Comparison of ENCODE assay signal across 8 cellular contexts in the genomic region with DNA sequence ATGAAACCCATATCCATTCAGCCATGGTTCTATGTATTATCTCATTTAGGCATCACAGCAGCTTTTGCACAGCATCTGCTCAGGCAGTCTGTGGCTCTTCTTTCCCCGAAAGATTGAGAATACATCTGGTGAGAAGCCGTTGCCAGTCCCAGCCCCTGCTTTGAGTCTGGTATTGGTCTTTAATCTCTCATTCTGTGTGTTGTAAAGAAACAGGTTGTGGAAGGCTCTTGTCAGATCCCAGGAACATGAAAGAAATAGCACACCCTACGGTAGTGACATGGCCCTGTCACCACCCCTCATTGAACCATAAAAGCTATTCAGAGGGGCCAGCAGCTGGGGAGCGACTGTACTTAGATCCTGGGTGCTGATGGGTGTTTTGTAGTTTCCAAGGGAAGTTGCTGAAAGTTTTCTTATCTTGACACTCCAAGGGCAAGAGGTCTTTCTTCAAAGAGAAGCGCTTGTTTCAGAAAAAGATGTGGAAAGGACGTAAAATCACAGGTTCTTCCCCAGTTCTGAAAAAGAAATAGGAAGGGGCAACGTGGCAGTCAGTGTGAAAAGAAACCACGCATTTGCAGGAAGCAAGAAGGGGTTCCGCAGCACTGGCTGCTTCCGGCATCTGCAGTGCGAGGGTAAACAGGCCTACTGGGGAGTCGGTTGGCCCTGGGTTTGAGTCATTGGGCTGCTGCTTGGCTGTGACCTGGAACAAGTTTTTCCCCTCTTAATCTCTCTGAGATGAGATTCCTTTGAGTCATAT.
DNase-seq lines count a peak whose midpoint lies in the region; ATAC-seq and TF ChIP-seq lines count a peak whose summit lies in the region.
"Had no signal": no experiment of that assay in that cellular context is flagged by ENCODE, and none has a peak within 500 bp of the region (broad histone marks: within the 10 kb centered on the region; RNA-seq: fewer than 3 reads in every experiment).

No MANE protein-coding gene starts in this region.

- peak overlapping the region; percentile 96 to 98 for H3K27ac Mint-ChIP-seq in natural killer cell

- DNase-seq in activated naive CD4-positive, alpha-beta T cell (lab: John Stamatoyannopoulos, UW), result peak; percentile 27 to 50 (median 32)
- peak; percentile 50 for DNase-seq in natural killer cell
- DNase-seq in tibial artery, result no peak
- no peak for DNase-seq in GOT3 (lab: John Stamatoyannopoulos, UW)

- no peaks in the 10 kb centered on the region for H3K9me2 ChIP-seq in SU-DHL-6 (replicated peaks; ENCODE audit: insufficient read depth, low read length)

- TF ChIP-seq CTCF in SU-DHL-6 (IDR thresholded peaks at IDR 0.05; ENCODE audit: insufficient read depth, low read length, poor library complexity, severe bottlenecking) (no peak), natural killer cell (IDR thresholded peaks at IDR 0.05) (no peak), tibial artery (IDR thresholded peaks at IDR 0.05) (no peak)

- H3K36me3 ChIP-seq in SU-DHL-6 (ENCODE audit: low read length), result no peaks in the 10 kb centered on the region
- peaks cover 0 to 6% (median 0%) of the 10 kb centered on the region in 3 donors for H3K36me3 ChIP-seq in tibial artery

- H3K79me2 ChIP-seq in SU-DHL-6 (ENCODE audit: insufficient read depth, low read length), result no peaks in the 10 kb centered on the region

- H3K4me3 Mint-ChIP-seq in natural killer cell, result peak overlapping the region; percentile 88

- H3K9me3 Mint-ChIP-seq in natural killer cell, result no peaks in the 10 kb centered on the region

- H3F3A ChIP-seq in SU-DHL-6 (ENCODE audit: insufficient read depth), result no peaks in the 10 kb centered on the region

- H3K4me2 ChIP-seq in SU-DHL-6 (ENCODE audit: low read depth, low read length, poor library complexity, severe bottlenecking), result peak overlapping the region; percentile 36

- ATAC-seq in natural killer cell (peak; percentile 72 to 80 (median 75)), GM18873 (IDR thresholded peaks at IDR 0.05; ENCODE audit: low FRiP score, unreplicated experiment) (no peak), HG03095 (IDR thresholded peaks at IDR 0.05; ENCODE audit: unreplicated experiment) (no peak)

- H3K4me3 ChIP-seq in SU-DHL-6 (ENCODE audit: insufficient read depth, low read length, poor library complexity, severe bottlenecking) (no peak overlapping the region), tibial artery (no peak overlapping the region)

- no peak overlapping the region for H3K9ac ChIP-seq in SU-DHL-6 (ENCODE audit: low read length)

- H3K27me3 ChIP-seq in SU-DHL-6 (ENCODE audit: low read length) (no peaks in the 10 kb centered on the region), tibial artery (no peaks in the 10 kb centered on the region)

- H2AFZ ChIP-seq in SU-DHL-6 (ENCODE audit: low read depth, low read length, severe bottlenecking), result no peak overlapping the region

- H3K4me1 ChIP-seq in tibial artery, result peaks cover 0 to 61% (median 51%) of the 10 kb centered on the region in 4 donors

- no peaks in the 10 kb centered on the region for H4K20me1 ChIP-seq in SU-DHL-6 (ENCODE audit: low read depth, low read length)

- H3K9me3 ChIP-seq in SU-DHL-6 (ENCODE audit: insufficient read depth, low read length), result no peaks in the 10 kb centered on the region
- no peaks in the 10 kb centered on the region for H3K9me3 ChIP-seq in tibial artery

- intact Hi-C loops in natural killer cell (cut with micrococcal nuclease) (loop anchor here (2.0 to 5.0 kb wide), 3 partner anchors 24 to 129 kb away; no protein-coding TSS in a partner anchor), tibial artery (cut with DNase I; ENCODE audit: low total_unique reads) (no loop called here)

- H3K27ac ChIP-seq in SU-DHL-6 (ENCODE audit: low read depth, low read length) (0 out of 2 replicates have a peak overlapping the region, but pooled peaks have one; percentile 10), tibial artery (peak overlapping the region; percentile 71 to 75)
- H3K27ac ChIP-seq: HL-60 had no signal

- no peaks in the 10 kb centered on the region for H3K27me3 Mint-ChIP-seq in natural killer cell (ENCODE audit: low read depth in 2 of 2)

- H3K36me3 Mint-ChIP-seq in natural killer cell, result peaks cover 6% of the 10 kb centered on the region

- peaks cover 88 to 90% of the 10 kb centered on the region in 2 donors for H3K4me1 Mint-ChIP-seq in natural killer cell

Comparison
In these comparisons a context has a peak if more than half of its experiments do, and no peak if none do; other contexts are left out.
1. DNase-seq: peak in activated naive CD4-positive, alpha-beta T cell (4 of 4) and natural killer cell (single experiment); none in tibial artery (0 of 2) and GOT3 (single experiment).
2. ATAC-seq: peak in natural killer cell (3 of 3); none in GM18873 (single experiment) and HG03095 (single experiment).